In genomic region chr3:50227390-50228183, GRCh38 we compare ENCODE assay signal across 8 cellular contexts. TPM values are rescaled to one million over a fixed set of nuclear protein-coding genes. Genes with fewer than 3 reads are reported as not detected.
DNase-seq lines count a peak whose midpoint lies in the region; ATAC-seq and TF ChIP-seq lines count a peak whose summit lies in the region.

No MANE protein-coding gene starts in this region.

- peak overlapping the region; percentile 96 for H4K91ac ChIP-seq in trophoblast cell (ENCODE audit: low read depth, low read length)

- peak overlapping the region; percentile 22 for H2BK12ac ChIP-seq in trophoblast cell (ENCODE audit: low read length)

- peak overlapping the region; percentile 80 for H2BK120ac ChIP-seq in trophoblast cell (ENCODE audit: insufficient read depth, low read length, poor library complexity)

- TF ChIP-seq RAD21 in SK-N-SH (IDR thresholded peaks at IDR 0.05; ENCODE audit: low read length), result peak; percentile 86

- peak; percentile 57 for TF ChIP-seq POLR2A in transverse colon (IDR thresholded peaks at IDR 0.05)

- H3K4me1 ChIP-seq in SK-N-SH (ENCODE audit: control insufficient read depth in 1 of 2, insufficient read depth in 2 of 2, low read depth in 1 of 2, low read length in 1 of 2) (peaks cover 0 to 9% of the 10 kb centered on the region in 2 experiments; a peak in 1 of 4 replicates), trophoblast cell (ENCODE audit: control insufficient read depth in 1 of 2, insufficient read depth in 2 of 2, low read length in 2 of 2) (peaks cover 15 to 18% of the 10 kb centered on the region in 2 experiments), transverse colon (peaks cover 4 to 23% (median 16%) of the 10 kb centered on the region in 4 donors)

- intact Hi-C loops in Right ventricle myocardium superior (cut with DNase I) (loop anchor here (2.0 kb wide), 1 partner anchor 35 kb away; no protein-coding TSS in a partner anchor), transverse colon (cut with DNase I; ENCODE audit: low total_unique reads) (loop anchor here (2.0 to 5.0 kb wide), 3 partner anchors 19 to 45 kb away; no protein-coding TSS in a partner anchor)

- H4K20me1 ChIP-seq in SK-N-SH (ENCODE audit: insufficient read depth), result no peaks in the 10 kb centered on the region

- H3K9me3 ChIP-seq in SK-N-SH (no peaks in the 10 kb centered on the region), trophoblast cell (ENCODE audit: insufficient read depth, low read depth, low read length) (no peaks in the 10 kb centered on the region), transverse colon (no peaks in the 10 kb centered on the region)

- TF ChIP-seq CTCF in GM12864 (IDR thresholded peaks at IDR 0.05; ENCODE audit: low read depth, low read length, missing control alignments) (peak; percentile 76), SK-N-SH (IDR thresholded peaks at IDR 0.05) (peak; percentile 69), transverse colon (IDR thresholded peaks at IDR 0.05) (peak; percentile 57 to 96 (median 86))

- H3K27ac ChIP-seq in SK-N-SH (ENCODE audit: low read depth in 2 of 2, low read length in 1 of 2) (peak overlapping the region; percentile 16 to 84; a peak in 3 of 4 replicates), trophoblast cell (ENCODE audit: low read depth, low read length) (peak overlapping the region; percentile 80), transverse colon (peak overlapping the region; percentile 80 to 88 (median 85))

- peak overlapping the region; percentile 71 for H2BK5ac ChIP-seq in trophoblast cell (ENCODE audit: low read depth, low read length, poor library complexity)

- H3K79me2 ChIP-seq in SK-N-SH (ENCODE audit: insufficient read depth), result no peaks in the 10 kb centered on the region
- peaks cover 2% of the 10 kb centered on the region for H3K79me2 ChIP-seq in trophoblast cell (ENCODE audit: control insufficient read depth, insufficient read depth, low read length, poor library complexity)

- H2AK5ac ChIP-seq in trophoblast cell (ENCODE audit: low read length), result peak overlapping the region; percentile 87

- H3K36me3 Mint-ChIP-seq in activated naive CD4-positive, alpha-beta T cell treated with anti-CD3 and anti-CD28 coated beads, Interleukin-2, amount 50 U/mL, for 72 hours, result no peaks in the 10 kb centered on the region

- peak overlapping the region; percentile 61 for H3K9ac ChIP-seq in SK-N-SH
- H3K9ac ChIP-seq in trophoblast cell (ENCODE audit: low read length), result peak overlapping the region; percentile 64

- peak overlapping the region; percentile 90 for H3K27ac Mint-ChIP-seq in activated naive CD4-positive, alpha-beta T cell treated with anti-CD3 and anti-CD28 coated beads, Interleukin-2, amount 50 U/mL, for 72 hours

- no peaks in the 10 kb centered on the region for H3K9me2 ChIP-seq in SK-N-SH

- H3K27me3 ChIP-seq in SK-N-SH (ENCODE audit: insufficient read depth) (peaks cover 7% of the 10 kb centered on the region; the same call in 1 of the 2 replicates), trophoblast cell (ENCODE audit: insufficient read depth, low read length) (no peaks in the 10 kb centered on the region), transverse colon (peaks cover 7% of the 10 kb centered on the region)

- H4K8ac ChIP-seq in trophoblast cell (ENCODE audit: low read depth, low read length), result peak overlapping the region; percentile 99

- H3K23ac ChIP-seq in trophoblast cell (ENCODE audit: low read length), result no peak overlapping the region

- H3K4me3 ChIP-seq in GM12864 (ENCODE audit: low read depth, low read length), result peak overlapping the region; percentile 71
- peak overlapping the region; percentile 73 to 77 for H3K4me3 ChIP-seq in SK-N-SH (ENCODE audit: low read depth in 2 of 2, low read length in 1 of 2)
- H3K4me3 ChIP-seq in trophoblast cell (ENCODE audit: low read depth, low read length), result peak overlapping the region; percentile 68
- H3K4me3 ChIP-seq in transverse colon, result peak overlapping the region; percentile 49 to 80 (median 56)

- peak overlapping the region; percentile 98 for H4K12ac ChIP-seq in trophoblast cell (ENCODE audit: low read depth, low read length)

- peak overlapping the region; percentile 89 for H3K4ac ChIP-seq in trophoblast cell (ENCODE audit: low read depth, low read length)

- peak overlapping the region; percentile 91 for H3K18ac ChIP-seq in trophoblast cell (ENCODE audit: low read length)

- peaks cover 4% of the 10 kb centered on the region for H3K79me1 ChIP-seq in trophoblast cell (ENCODE audit: low read length)

- H3K36me3 ChIP-seq in SK-N-SH (replicated peaks in 1 of 2; ENCODE audit: control insufficient read depth in 1 of 2, insufficient read depth in 2 of 2, low read length in 1 of 2), result no peaks in the 10 kb centered on the region
- no peaks in the 10 kb centered on the region for H3K36me3 ChIP-seq in trophoblast cell (ENCODE audit: control insufficient read depth in 1 of 2, insufficient read depth in 2 of 2, low read length in 2 of 2)
- no peaks in the 10 kb centered on the region for H3K36me3 ChIP-seq in transverse colon

- peak overlapping the region; percentile 95 for H3K14ac ChIP-seq in trophoblast cell (ENCODE audit: low read length)

- in situ Hi-C loops in transverse colon (cut with MboI; ENCODE audit: low pct_ligation_motif_present in 1 of 4, low pct_unique_long_range_greater_than_20kb in 1 of 4, low sequenced_read_pairs in 3 of 4), result loop anchor here in 1 of 4 donors (5.0 kb wide), 1 partner anchor 35 kb away; the partner anchor contains the start of gene GNAT1

- peaks cover 3% of the 10 kb centered on the region for H3F3A ChIP-seq in SK-N-SH (replicated peaks; ENCODE audit: insufficient read depth)

- POLR2A ChIA-PET in SK-N-SH (lab: Yijun Ruan, JAX), result interaction anchor here (1.3 to 2.2 kb wide), 2 partner anchors 8 to 33 kb away, joined by 4 to 14 read pairs; partner anchors contain the start of gene GNAI2

- 1% methylated on average over 29 of the region's 51 CpGs for WGBS in SK-N-SH (ENCODE audit: low lambda C conversion rate)
- no CpG with 5 or more reads among the region's 51 CpGs for WGBS in trophoblast cell (ENCODE audit: extremely low coverage, insufficient coverage, insufficient read length)
- WGBS in transverse colon (ENCODE audit: low coverage in 1 of 2), 2 donors, result 2 to 4% methylated on average over 15 to 39 of the region's 51 CpGs

- ATAC-seq in HG02610 (IDR thresholded peaks at IDR 0.05; ENCODE audit: unreplicated experiment) (peak; percentile 85), Right ventricle myocardium superior (ENCODE audit: poor library complexity) (peak; percentile 94)
- ATAC-seq in activated naive CD4-positive, alpha-beta T cell treated with anti-CD3 and anti-CD28 coated beads, Interleukin-2, amount 50 U/mL, for 72 hours, result peak; percentile 86 to 88

- H2AFZ ChIP-seq in SK-N-SH (ENCODE audit: low read depth), result peak overlapping the region; percentile 95
- peak overlapping the region; percentile 99 for H2AFZ ChIP-seq in trophoblast cell (ENCODE audit: insufficient read depth, low read length, poor library complexity)

- H3K4me2 ChIP-seq in SK-N-SH, result peak overlapping the region; percentile 90
- peak overlapping the region; percentile 88 for H3K4me2 ChIP-seq in trophoblast cell (ENCODE audit: low read length)

- peak; percentile 82 for DNase-seq in GM12864 (ENCODE audit: low read depth)
- peak; percentile 74 for DNase-seq in NCI-H1092 treated with DMSO at 0.1 percent for 48 hours (lab: John Stamatoyannopoulos, UW)
- DNase-seq in SK-N-SH, result peak; percentile 96
- DNase-seq in activated naive CD4-positive, alpha-beta T cell treated with anti-CD3 and anti-CD28 coated beads, Interleukin-2, amount 50 U/mL, for 72 hours (ENCODE audit: low spot score in 2 of 2), result peak; percentile 93 to 95
- DNase-seq in Right ventricle myocardium superior, result peak; percentile 96
- DNase-seq in trophoblast cell, result peak; percentile 92 to 95
- DNase-seq in transverse colon, result peak; percentile 94

- H3K9me3 Mint-ChIP-seq in activated naive CD4-positive, alpha-beta T cell treated with anti-CD3 and anti-CD28 coated beads, Interleukin-2, amount 50 U/mL, for 72 hours, result no peaks in the 10 kb centered on the region

- CTCF ChIA-PET in SK-N-SH (lab: Yijun Ruan, JAX), result interaction anchor here (0.6 to 61.6 kb wide), 19 partner anchors 9 to 162 kb away, joined by 3 to 1375 read pairs (median 6); partner anchors contain the start of genes GNAI2, GNAT1, IFRD2 and LSMEM2

- TF ChIP-seq EP300 in SK-N-SH (IDR thresholded peaks at IDR 0.05; ENCODE audit: borderline replicate concordance in 1 of 2, low read depth in 1 of 2, low read length in 1 of 2), result peak; percentile 19 to 41; a peak in 2 of 4 replicates
- TF ChIP-seq EP300 in transverse colon (IDR thresholded peaks at IDR 0.05; ENCODE audit: low read depth), result no peak

RNA-seq across cellular contexts. Expression of gene GNAI2, which starts 8.4 kb away (rescaled TPM):
- polyA plus RNA-seq in SK-N-SH (2012; rRNA removed), result 641 and 649 TPM in 2 replicates
- 388 and 495 TPM in 2 replicates for polyA plus RNA-seq in SK-N-SH (2012; cell fraction: cytosol; rRNA removed)
- 361 and 439 TPM in 2 replicates for polyA plus RNA-seq in SK-N-SH (2012; cell fraction: nucleus; rRNA removed)
- 100 to 1,000 TPM; 313 to 349 TPM for total RNA-seq in activated naive CD4-positive, alpha-beta T cell treated with anti-CD3 and anti-CD28 coated beads, Interleukin-2, amount 50 U/mL, for 72 hours
- total RNA-seq in Right ventricle myocardium superior, result 126 TPM
- polyA plus RNA-seq in trophoblast cell (2013), result 191 and 192 TPM in 2 replicates
- 100 to 1,000 TPM in 1 of 4 donors, 10 to 100 TPM in 3; 69.6 to 322 (median 74.8) TPM for total RNA-seq in transverse colon

RNA-seq across cellular contexts. Expression of gene SLC38A3, which starts 22.5 kb away (rescaled TPM):
- 0.84 and 0.89 TPM in 2 replicates for polyA plus RNA-seq in SK-N-SH (2012; rRNA removed)
- polyA plus RNA-seq in SK-N-SH (2012; cell fraction: cytosol; rRNA removed), result 0.15 and 0.29 TPM in 2 replicates
- 1.6 and 2.0 TPM in 2 replicates for polyA plus RNA-seq in SK-N-SH (2012; cell fraction: nucleus; rRNA removed)
- not detected for total RNA-seq in activated naive CD4-positive, alpha-beta T cell treated with anti-CD3 and anti-CD28 coated beads, Interleukin-2, amount 50 U/mL, for 72 hours
- 10.6 TPM for total RNA-seq in Right ventricle myocardium superior
- polyA plus RNA-seq in trophoblast cell (2013), result 85.8 and 92.3 TPM in 2 replicates
- total RNA-seq in transverse colon, result not detected

RNA-seq across cellular contexts. Expression of gene GNAT1, which starts 36.2 kb away (rescaled TPM):
- polyA plus RNA-seq in SK-N-SH (2012; rRNA removed), result not detected in 2 replicates
- polyA plus RNA-seq in SK-N-SH (2012; cell fraction: cytosol; rRNA removed), result not detected in 2 replicates
- polyA plus RNA-seq in SK-N-SH (2012; cell fraction: nucleus; rRNA removed), result 0.12 TPM in 1 of 2 replicates, not detected in the other
- total RNA-seq in activated naive CD4-positive, alpha-beta T cell treated with anti-CD3 and anti-CD28 coated beads, Interleukin-2, amount 50 U/mL, for 72 hours, result not detected
- not detected for total RNA-seq in Right ventricle myocardium superior
- not detected in 2 replicates for polyA plus RNA-seq in trophoblast cell (2013)
- total RNA-seq in transverse colon, result not detected

RNA-seq across cellular contexts. Expression of gene SEMA3B, which starts 41.4 kb away (rescaled TPM):
- polyA plus RNA-seq in SK-N-SH (2012; rRNA removed), result 12.4 and 14.9 TPM in 2 replicates
- polyA plus RNA-seq in SK-N-SH (2012; cell fraction: cytosol; rRNA removed), result 3.4 and 5.3 TPM in 2 replicates
- polyA plus RNA-seq in SK-N-SH (2012; cell fraction: nucleus; rRNA removed), result 83.1 and 135 TPM in 2 replicates
- total RNA-seq in activated naive CD4-positive, alpha-beta T cell treated with anti-CD3 and anti-CD28 coated beads, Interleukin-2, amount 50 U/mL, for 72 hours, result 1 to 10 TPM in 1 of 2 donors, under 1 TPM in 1; 0.77 to 4.1 TPM
- total RNA-seq in Right ventricle myocardium superior (19.9 TPM), transverse colon (100 to 1,000 TPM in 2 of 4 donors, 10 to 100 TPM in 2; 59.5 to 423 (median 122) TPM)
- 1.8 and 2.0 TPM in 2 replicates for polyA plus RNA-seq in trophoblast cell (2013)

RNA-seq across cellular contexts. Expression of gene LSMEM2, which starts 51.3 kb away (rescaled TPM):
- 0.03 TPM in 1 of 2 replicates, not detected in the other for polyA plus RNA-seq in SK-N-SH (2012; rRNA removed)
- polyA plus RNA-seq in SK-N-SH (2012; cell fraction: cytosol; rRNA removed), result not detected in 2 replicates
- 0.13 and 0.21 TPM in 2 replicates for polyA plus RNA-seq in SK-N-SH (2012; cell fraction: nucleus; rRNA removed)
- total RNA-seq in activated naive CD4-positive, alpha-beta T cell treated with anti-CD3 and anti-CD28 coated beads, Interleukin-2, amount 50 U/mL, for 72 hours, result not detected
- total RNA-seq in Right ventricle myocardium superior, result 29.6 TPM
- polyA plus RNA-seq in trophoblast cell (2013), result 0.06 and 0.08 TPM in 2 replicates
- total RNA-seq in transverse colon, result not detected

Comparison
In these comparisons a context has a peak if more than half of its experiments do, and no peak if none do; other contexts are left out.
1. Peak in every context shown above with its lines: DNase-seq, ATAC-seq, H3K4me3 ChIP-seq and H3K27ac ChIP-seq.